ENCODE assay signal across 9 cellular contexts in genomic region chr14:25049559-25050493, GRCh38. TPM values are rescaled to one million over a fixed set of nuclear protein-coding genes. Genes with fewer than 3 reads are reported as not detected.
A peak's percentile ranks its signal among the peaks of the same experiment; 100 is the strongest.
DNase-seq lines count a peak whose midpoint lies in the region; ATAC-seq, FAIRE-seq and TF ChIP-seq lines count a peak whose summit lies in the region.
"Had no signal": no experiment of that assay in that cellular context is flagged by ENCODE, and none has a peak within 500 bp of the region (broad histone marks: within the 10 kb centered on the region; RNA-seq: fewer than 3 reads in every experiment).

Gene STXBP6, minus strand, starts transcription at chr14:25050147. Its CDS starts 75,329 bp downstream, at chr14:24974818.

- TF ChIP-seq CTCF in RWPE2 (IDR thresholded peaks at IDR 0.05; ENCODE audit: poor library complexity, severe bottlenecking) = no peak
- peak in 27 of 56 donors; percentile 5 to 52 (median 25) for TF ChIP-seq CTCF in dorsolateral prefrontal cortex (IDR thresholded peaks at IDR 0.05 in 54 of 56, conservative IDR thresholded peaks at IDR 0.05 in 2 of 56; ENCODE audit: low read depth in 1 of 56, partially characterized antibody in 56 of 56)
- no peak for TF ChIP-seq CTCF in D721Med (IDR thresholded peaks at IDR 0.05; ENCODE audit: insufficient read depth, missing control alignments)

- CTCF ChIA-PET in activated CD8-positive, alpha-beta memory T cell treated with anti-CD3 and anti-CD28 coated beads, Interleukin-2, amount 10 ng/mL, durations not matched to agents 7 days and 5 days (lab: Charles Lee) = no interaction called here

- no peak within 1 kb of the TSS for H3K27ac Mint-ChIP-seq in activated CD8-positive, alpha-beta memory T cell treated with anti-CD3 and anti-CD28 coated beads, Interleukin-2, amount 10 ng/mL, durations not matched to agents 7 days and 5 days

- no peaks in the 10 kb centered on the region for H3K36me3 ChIP-seq in RWPE2 (ENCODE audit: low read depth)

- peaks cover 61% of the 10 kb centered on the region for H3K27me3 Mint-ChIP-seq in activated CD8-positive, alpha-beta memory T cell treated with anti-CD3 and anti-CD28 coated beads, Interleukin-2, amount 10 ng/mL, durations not matched to agents 7 days and 5 days

- H3K9me3 ChIP-seq in RWPE2 (ENCODE audit: severe bottlenecking) = no peaks in the 10 kb centered on the region

- DNase-seq in activated CD8-positive, alpha-beta memory T cell treated with anti-CD3 and anti-CD28 coated beads, Interleukin-2, amount 10 ng/mL, durations not matched to agents 7 days and 5 days = no peak
- DNase-seq in activated CD8-positive, alpha-beta memory T cell treated with anti-CD3 and anti-CD28 coated beads for 24 hours = no peak
- DNase-seq in RWPE2 (ENCODE audit: low spot score) (no peak), dorsolateral prefrontal cortex (peak; percentile 25 to 90 (median 82)), left kidney (ENCODE audit: low read depth, low spot score) (peak; percentile 93), D721Med (ENCODE audit: insufficient read length, low spot score) (no peak)
- DNase-seq in stimulated activated CD8-positive, alpha-beta memory T cell treated with anti-CD3 and anti-CD28 coated beads, Interleukin-4, amount 100 ng/mL, for 48 hours = peak; percentile 36

- no peak for ATAC-seq in activated CD8-positive, alpha-beta memory T cell treated with anti-CD3 and anti-CD28 coated beads, Interleukin-2, amount 10 ng/mL, durations not matched to agents 7 days and 5 days
- ATAC-seq in HG03520 (IDR thresholded peaks at IDR 0.05; ENCODE audit: unreplicated experiment) (peak; percentile 54), RWPE2 (ENCODE audit: low read depth) (peak; percentile 76)

- peaks cover 12% of the 10 kb centered on the region for H3K4me1 Mint-ChIP-seq in activated CD8-positive, alpha-beta memory T cell treated with anti-CD3 and anti-CD28 coated beads, Interleukin-2, amount 10 ng/mL, durations not matched to agents 7 days and 5 days

- no peaks in the 10 kb centered on the region for H3K36me3 Mint-ChIP-seq in activated CD8-positive, alpha-beta memory T cell treated with anti-CD3 and anti-CD28 coated beads, Interleukin-2, amount 10 ng/mL, durations not matched to agents 7 days and 5 days

- H3K9me3 Mint-ChIP-seq in activated CD8-positive, alpha-beta memory T cell treated with anti-CD3 and anti-CD28 coated beads, Interleukin-2, amount 10 ng/mL, durations not matched to agents 7 days and 5 days (ENCODE audit: low read depth) = no peaks in the 10 kb centered on the region

- intact Hi-C loops in dorsolateral prefrontal cortex (cut with DNase I) = loop anchor here (5.0 to 10.0 kb wide), 6 partner anchors 82 to 233 kb away; no protein-coding TSS in a partner anchor

- H3K27me3 ChIP-seq in RWPE2 (ENCODE audit: insufficient read depth, poor library complexity, severe bottlenecking) (peaks cover 84% of the 10 kb centered on the region), dorsolateral prefrontal cortex (no peaks in the 10 kb centered on the region)

- H3K4me3 Mint-ChIP-seq in activated CD8-positive, alpha-beta memory T cell treated with anti-CD3 and anti-CD28 coated beads, Interleukin-2, amount 10 ng/mL, durations not matched to agents 7 days and 5 days = peak within 1 kb of the TSS; percentile 27

- no peak within 1 kb of the TSS for H3K27ac ChIP-seq in RWPE2 (ENCODE audit: poor library complexity, severe bottlenecking)
- H3K27ac ChIP-seq in dorsolateral prefrontal cortex = peak within 1 kb of the TSS; percentile 59 to 96 (median 93)

- H3K4me1 ChIP-seq in RWPE2 (ENCODE audit: insufficient read depth, poor library complexity, severe bottlenecking) = no peaks in the 10 kb centered on the region

- no peak for FAIRE-seq in D721Med (lab: Jason Lieb, UNC)

- H3K4me3 ChIP-seq in RWPE2 (ENCODE audit: severe bottlenecking) (peak within 1 kb of the TSS; percentile 17), dorsolateral prefrontal cortex (peak within 1 kb of the TSS; percentile 59 to 90 (median 80))

RNA-seq across cellular contexts. Expression of gene STXBP6, which starts in this region (rescaled TPM):
- not detected for total RNA-seq in activated CD8-positive, alpha-beta memory T cell treated with anti-CD3 and anti-CD28 coated beads, Interleukin-2, amount 10 ng/mL, durations not matched to agents 7 days and 5 days
- 10 to 100 TPM; 22.3 to 73.1 (median 46.8) TPM for total RNA-seq in dorsolateral prefrontal cortex
- total RNA-seq: mononuclear cell had no signal

Comparison
In these comparisons a context has a peak if more than half of its experiments do, and no peak if none do; other contexts are left out.
1. RNA of gene STXBP6 (total RNA-seq): 22.3 to 73.1 TPM in dorsolateral prefrontal cortex; not detected in activated CD8-positive, alpha-beta memory T cell treated with anti-CD3 and anti-CD28 coated beads, Interleukin-2, amount 10 ng/mL, durations not matched to agents 7 days and 5 days; every median in the first group is over 10 times any median in the second.
2. DNase-seq: peak in dorsolateral prefrontal cortex (10 of 10), left kidney (single experiment) and stimulated activated CD8-positive, alpha-beta memory T cell treated with anti-CD3 and anti-CD28 coated beads, Interleukin-4, amount 100 ng/mL, for 48 hours (single experiment); none in activated CD8-positive, alpha-beta memory T cell treated with anti-CD3 and anti-CD28 coated beads, Interleukin-2, amount 10 ng/mL, durations not matched to agents 7 days and 5 days (single experiment), activated CD8-positive, alpha-beta memory T cell treated with anti-CD3 and anti-CD28 coated beads for 24 hours (single experiment), RWPE2 (single experiment) and D721Med (single experiment).